Comparison of ENCODE assay signal across 11 cellular contexts in the genomic region with DNA sequence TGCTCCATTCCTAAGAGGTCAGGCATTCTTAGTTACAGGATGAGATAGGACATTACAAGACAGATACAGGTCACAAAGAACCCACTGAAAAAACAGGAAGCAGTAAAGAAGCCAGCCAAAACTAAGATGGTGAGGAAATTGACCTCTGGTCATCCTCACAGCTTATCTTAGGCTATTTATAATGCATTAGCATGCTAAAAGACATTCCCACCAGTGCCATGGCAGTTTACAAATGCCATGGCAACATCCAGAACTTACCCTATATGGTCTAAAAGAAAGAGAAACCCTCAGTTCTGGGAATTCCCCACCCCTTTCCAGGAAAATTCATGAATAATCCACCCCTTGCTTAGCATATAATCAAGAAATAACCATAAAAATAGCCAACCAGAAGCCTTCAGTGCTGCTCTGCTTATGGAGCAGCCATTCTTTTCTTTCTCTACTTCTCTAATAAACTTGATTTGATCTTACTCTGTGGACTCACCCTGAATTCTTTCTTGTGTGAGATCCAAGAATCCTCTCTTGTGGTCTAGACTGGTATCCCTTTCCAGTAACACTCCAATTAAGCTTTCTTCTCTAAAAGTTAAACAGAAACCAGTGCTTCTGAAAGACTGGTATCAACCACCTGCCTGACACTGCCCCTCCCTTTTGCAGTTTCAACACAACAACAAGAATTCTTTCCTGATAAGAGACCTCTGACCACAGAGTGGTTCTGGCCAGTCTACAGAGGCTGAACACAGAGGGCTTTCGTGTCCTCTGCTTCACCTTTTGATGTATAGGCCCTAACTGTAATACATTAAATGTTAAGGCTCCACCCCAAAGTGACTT.
DNase-seq lines count a peak whose midpoint lies in the region; ATAC-seq and TF ChIP-seq lines count a peak whose summit lies in the region.
"Had no signal": no experiment of that assay in that cellular context is flagged by ENCODE, and none has a peak within 500 bp of the region (broad histone marks: within the 10 kb centered on the region; RNA-seq: fewer than 3 reads in every experiment).

No MANE protein-coding gene starts in this region.

- TF ChIP-seq EP300 in upper lobe of left lung (IDR thresholded peaks at IDR 0.05): peak in 1 of 4 donors; percentile 65

- 56 to 62% methylated on average over 1 of the region's 1 CpG for WGBS in upper lobe of left lung, 2 donors

- H3K27me3 ChIP-seq in KMS-11 (ENCODE audit: insufficient read depth, low read depth): no peaks in the 10 kb centered on the region
- no peaks in the 10 kb centered on the region for H3K27me3 ChIP-seq in upper lobe of left lung
- H3K27me3 ChIP-seq: foreskin keratinocyte had no signal

- H3K27ac ChIP-seq in KMS-11 (no peak overlapping the region), epithelial cell of prostate (no peak overlapping the region), upper lobe of left lung (peak overlapping the region in 3 of 4 donors; percentile 13 to 41 (median 37))
- H3K27ac ChIP-seq: A549, foreskin keratinocyte had no signal

- no peaks in the 10 kb centered on the region for H3K79me2 ChIP-seq in KMS-11 (ENCODE audit: insufficient read depth, low read depth)

- no peak overlapping the region for H2AFZ ChIP-seq in KMS-11 (ENCODE audit: low read depth)

- no peak overlapping the region for H3K27ac Mint-ChIP-seq in activated T-cell treated with anti-CD3 and anti-CD28 coated beads, Interleukin-2, amount 50 U/mL, for 24 hours
- H3K27ac Mint-ChIP-seq: naive thymus-derived CD8-positive, alpha-beta T cell had no signal

- no peak overlapping the region for H3K9ac ChIP-seq in KMS-11

- H3K36me3 Mint-ChIP-seq in activated T-cell treated with anti-CD3 and anti-CD28 coated beads, Interleukin-2, amount 50 U/mL, for 4 hours (ENCODE audit: insufficient read depth): no peaks in the 10 kb centered on the region
- H3K36me3 Mint-ChIP-seq in activated T-cell treated with anti-CD3 and anti-CD28 coated beads, Interleukin-2, amount 50 U/mL, for 24 hours (ENCODE audit: low read depth): peaks cover 13% of the 10 kb centered on the region
- H3K36me3 Mint-ChIP-seq: naive thymus-derived CD8-positive, alpha-beta T cell had no signal

- H3K9me3 Mint-ChIP-seq in activated T-cell treated with anti-CD3 and anti-CD28 coated beads, Interleukin-2, amount 50 U/mL, for 4 hours: peaks cover 3% of the 10 kb centered on the region
- H3K9me3 Mint-ChIP-seq in activated T-cell treated with anti-CD3 and anti-CD28 coated beads, Interleukin-2, amount 50 U/mL, for 24 hours: peaks cover 6% of the 10 kb centered on the region

- H3K4me3 ChIP-seq in KMS-11 (IDR thresholded peaks at IDR 0.05; ENCODE audit: insufficient read depth, low read depth, low read length) (no peak overlapping the region), upper lobe of left lung (no peak overlapping the region)
- H3K4me3 ChIP-seq: A549 had no signal

- no peaks in the 10 kb centered on the region for H4K20me1 ChIP-seq in KMS-11 (ENCODE audit: insufficient read depth)

- H3K4me3 Mint-ChIP-seq in activated T-cell treated with anti-CD3 and anti-CD28 coated beads, Interleukin-2, amount 50 U/mL, for 4 hours: no peak overlapping the region
- no peak overlapping the region for H3K4me3 Mint-ChIP-seq in activated T-cell treated with anti-CD3 and anti-CD28 coated beads, Interleukin-2, amount 50 U/mL, for 24 hours
- H3K4me3 Mint-ChIP-seq: naive thymus-derived CD8-positive, alpha-beta T cell had no signal

- no peak for TF ChIP-seq POLR2A in upper lobe of left lung (IDR thresholded peaks at IDR 0.05)

- H3K4me2 ChIP-seq in KMS-11: peak overlapping the region; percentile 28
- H3K4me2 ChIP-seq: A549 had no signal

- peaks cover 71% of the 10 kb centered on the region for H3K4me1 ChIP-seq in KMS-11 (ENCODE audit: low read depth, poor library complexity, severe bottlenecking)
- peaks cover 0 to 9% (median 0%) of the 10 kb centered on the region in 4 donors for H3K4me1 ChIP-seq in upper lobe of left lung
- H3K4me1 ChIP-seq: A549 had no signal

- no peaks in the 10 kb centered on the region for H3K9me3 ChIP-seq in upper lobe of left lung
- H3K9me3 ChIP-seq: A549 had no signal

- H3K36me3 ChIP-seq in KMS-11 (ENCODE audit: insufficient read depth) (no peaks in the 10 kb centered on the region), upper lobe of left lung (no peaks in the 10 kb centered on the region)

- no peak for DNase-seq in activated T-cell treated with anti-CD3 and anti-CD28 coated beads, Interleukin-2, amount 50 U/mL, for 4 hours
- no peak for DNase-seq in activated T-cell treated with anti-CD3 and anti-CD28 coated beads, Interleukin-2, amount 50 U/mL, for 24 hours
- DNase-seq in epithelial cell of prostate (ENCODE audit: low read depth, low spot score) (peak; percentile 8), upper lobe of left lung (peak in 1 of 2 donors; percentile 72), NCI-H1048 (lab: John Stamatoyannopoulos, UW) (no peak)
- DNase-seq in activated CD4-positive, alpha-beta T cell treated with anti-CD3 and anti-CD28 coated beads, Interleukin-2, amount 50 U/mL, for 1 hour: no peak
- DNase-seq: foreskin keratinocyte; naive thymus-derived CD8-positive, alpha-beta T cell had no signal

- ATAC-seq in activated T-cell treated with anti-CD3 and anti-CD28 coated beads, Interleukin-2, amount 50 U/mL, for 4 hours: peak; percentile 21 to 43
- ATAC-seq in upper lobe of left lung (ENCODE audit: low FRiP score in 2 of 2) (peak; percentile 68 to 91), HG03521 (IDR thresholded peaks at IDR 0.05; ENCODE audit: unreplicated experiment) (no peak)
- ATAC-seq: A549; foreskin keratinocyte; naive thymus-derived CD8-positive, alpha-beta T cell had no signal

- TF ChIP-seq CTCF in KMS-11 (conservative IDR thresholded peaks at IDR 0.05; ENCODE audit: low read depth, low read length): no peak
- no peak for TF ChIP-seq CTCF in upper lobe of left lung (IDR thresholded peaks at IDR 0.05)

- no peaks in the 10 kb centered on the region for H3K27me3 Mint-ChIP-seq in activated T-cell treated with anti-CD3 and anti-CD28 coated beads, Interleukin-2, amount 50 U/mL, for 4 hours (ENCODE audit: low read depth)
- peaks cover 2% of the 10 kb centered on the region for H3K27me3 Mint-ChIP-seq in activated T-cell treated with anti-CD3 and anti-CD28 coated beads, Interleukin-2, amount 50 U/mL, for 24 hours

- H3K4me1 Mint-ChIP-seq in activated T-cell treated with anti-CD3 and anti-CD28 coated beads, Interleukin-2, amount 50 U/mL, for 4 hours (ENCODE audit: low read depth): peaks cover 1% of the 10 kb centered on the region
- H3K4me1 Mint-ChIP-seq in activated T-cell treated with anti-CD3 and anti-CD28 coated beads, Interleukin-2, amount 50 U/mL, for 24 hours (ENCODE audit: low read depth): peaks cover 13% of the 10 kb centered on the region

Comparison
In these comparisons a context has a peak if more than half of its experiments do, and no peak if none do; other contexts are left out.
1. H3K27ac ChIP-seq: peak in upper lobe of left lung (3 of 4); none in KMS-11 (single experiment) and epithelial cell of prostate (single experiment).